In the genomic region with DNA sequence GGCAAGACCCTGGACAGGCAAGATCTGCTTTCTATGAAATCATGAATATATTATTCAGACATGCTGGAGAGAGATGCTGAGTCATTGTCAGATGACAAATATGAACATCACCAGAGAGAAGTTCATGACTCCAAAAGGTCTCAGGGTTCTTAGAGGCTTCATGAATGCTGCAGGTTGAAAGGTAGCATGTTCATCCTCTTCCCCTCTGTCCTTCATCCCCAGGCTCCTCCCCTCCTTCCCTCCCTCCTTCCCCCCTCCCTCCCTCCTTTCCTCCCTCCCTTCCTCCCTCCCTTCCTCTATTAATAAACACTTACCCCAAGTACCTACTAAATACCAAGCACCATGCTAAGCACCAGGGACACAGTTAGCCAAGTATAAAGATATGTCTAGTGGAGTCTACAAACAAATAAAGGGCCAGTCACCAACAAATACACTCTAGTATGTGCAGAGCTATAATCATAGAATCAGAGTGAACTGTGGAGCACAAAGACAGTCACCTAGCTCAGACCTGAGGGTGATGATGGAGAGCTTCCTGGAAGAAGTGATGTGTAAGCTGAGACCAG, we compare ENCODE assay signal across 13 cellular contexts. TPM values are rescaled to one million over a fixed set of nuclear protein-coding genes. Genes with fewer than 3 reads are reported as not detected.
DNase-seq lines count a peak whose midpoint lies in the region; ATAC-seq and TF ChIP-seq lines count a peak whose summit lies in the region.
"Had no signal": no experiment of that assay in that cellular context is flagged by ENCODE, and none has a peak within 500 bp of the region (broad histone marks: within the 10 kb centered on the region; RNA-seq: fewer than 3 reads in every experiment).

No MANE protein-coding gene starts in this region.

- no peaks in the 10 kb centered on the region for H3K36me3 ChIP-seq in hepatocyte (replicated peaks; ENCODE audit: insufficient read depth, low read depth)

- peak overlapping the region; percentile 57 for H3K27ac ChIP-seq in hepatocyte
- H3K27ac ChIP-seq: body of pancreas had no signal

- H3K27me3 Mint-ChIP-seq in activated T-helper 17 cell treated with anti-CD3 and anti-CD28 coated beads, Interleukin-2, amount 50 U/mL, for 72 hours = peaks cover 20% of the 10 kb centered on the region

- DNase-seq in COLO829 (ENCODE audit: low spot score) = peak; percentile 45
- DNase-seq in HT1080 (ENCODE audit: low read depth) = peak; percentile 86
- peak; percentile 32 for DNase-seq in hepatocyte (ENCODE audit: low spot score)
- DNase-seq in ureter (ENCODE audit: low spot score) = no peak
- DNase-seq in inferior parietal cortex (ENCODE audit: extremely low spot score) = no peak
- DNase-seq in activated effector memory CD4-positive, alpha-beta T cell treated with anti-CD3 and anti-CD28 coated beads, Interleukin-2, amount 50 U/mL, for 16 hours = no peak
- DNase-seq in 8988T = no peak
- DNase-seq: body of pancreas; DMS79 treated with DMSO at 0.1 percent for 48 hours; small intestine; stimulated activated CD8-positive, alpha-beta memory T cell treated with anti-CD3 and anti-CD28 coated beads, Interleukin-4, amount 100 ng/mL, for 48 hours had no signal

- no peaks in the 10 kb centered on the region for H3K9me2 ChIP-seq in hepatocyte (replicated peaks; ENCODE audit: insufficient read depth)

- H3K27ac Mint-ChIP-seq in activated T-helper 17 cell treated with anti-CD3 and anti-CD28 coated beads, Interleukin-2, amount 50 U/mL, for 72 hours = no peak overlapping the region

- no peak overlapping the region for H3K4me2 ChIP-seq in hepatocyte

- peak; percentile 47 for ATAC-seq in activated T-helper 17 cell treated with anti-CD3 and anti-CD28 coated beads, Interleukin-2, amount 50 U/mL, for 72 hours (replicated peaks)
- ATAC-seq: body of pancreas had no signal

- no peak overlapping the region for H3K4me3 Mint-ChIP-seq in activated T-helper 17 cell treated with anti-CD3 and anti-CD28 coated beads, Interleukin-2, amount 50 U/mL, for 72 hours

- H3K27me3 ChIP-seq in hepatocyte = no peaks in the 10 kb centered on the region
- H3K27me3 ChIP-seq: body of pancreas had no signal

- H3K79me2 ChIP-seq in hepatocyte = no peaks in the 10 kb centered on the region

- H4K20me1 ChIP-seq in hepatocyte (ENCODE audit: insufficient read depth, poor library complexity, severe bottlenecking) = no peaks in the 10 kb centered on the region

- no peaks in the 10 kb centered on the region for H3K9me3 Mint-ChIP-seq in activated T-helper 17 cell treated with anti-CD3 and anti-CD28 coated beads, Interleukin-2, amount 50 U/mL, for 72 hours

- TF ChIP-seq CTCF in hepatocyte (IDR thresholded peaks at IDR 0.05; ENCODE audit: poor library complexity) = no peak

- no peaks in the 10 kb centered on the region for H3K36me3 Mint-ChIP-seq in activated T-helper 17 cell treated with anti-CD3 and anti-CD28 coated beads, Interleukin-2, amount 50 U/mL, for 72 hours (ENCODE audit: low read depth)

- H2AFZ ChIP-seq in hepatocyte = no peak overlapping the region

- H3K4me1 Mint-ChIP-seq in activated T-helper 17 cell treated with anti-CD3 and anti-CD28 coated beads, Interleukin-2, amount 50 U/mL, for 72 hours = no peaks in the 10 kb centered on the region

- no peak overlapping the region for H3K4me3 ChIP-seq in hepatocyte
- H3K4me3 ChIP-seq: body of pancreas had no signal

- H3K9me3 ChIP-seq in hepatocyte (ENCODE audit: low read depth) = no peaks in the 10 kb centered on the region
- H3K9me3 ChIP-seq: body of pancreas had no signal

- H3K4me1 ChIP-seq in hepatocyte (ENCODE audit: insufficient read depth) = peaks cover 16% of the 10 kb centered on the region
- H3K4me1 ChIP-seq: body of pancreas had no signal

RNA-seq across cellular contexts. Expression of a gene that starts 46.2 kb away (rescaled TPM):
- 0.17 TPM in 1 of 2 replicates, not detected in the other for total RNA-seq in HT1080 (2014; rRNA removed; shearing (Covaris generic))
- polyA plus RNA-seq in HT1080 (2015; cell fraction: cytosol; rRNA removed) = 0.10 and 0.12 TPM in 2 replicates
- polyA plus RNA-seq in HT1080 (2015; cell fraction: nucleus; rRNA removed) = 0.06 and 0.22 TPM in 2 replicates
- not detected for total RNA-seq in activated T-helper 17 cell treated with anti-CD3 and anti-CD28 coated beads, Interleukin-2, amount 50 U/mL, for 72 hours
- total RNA-seq in hepatocyte (not detected in 2 replicates), ureter (not detected)
- polyA plus RNA-seq in hepatocyte = not detected in 2 replicates
- total RNA-seq: body of pancreas, myocyte had no signal

Comparison
In these comparisons a context has a peak if more than half of its experiments do, and no peak if none do; other contexts are left out.
1. DNase-seq: peak in COLO829 (single experiment), HT1080 (single experiment) and hepatocyte (single experiment); none in ureter (single experiment), inferior parietal cortex (single experiment), activated effector memory CD4-positive, alpha-beta T cell treated with anti-CD3 and anti-CD28 coated beads, Interleukin-2, amount 50 U/mL, for 16 hours (single experiment) and 8988T (single experiment).